Comparison of ENCODE assay signal across 9 cellular contexts in the genomic region with DNA sequence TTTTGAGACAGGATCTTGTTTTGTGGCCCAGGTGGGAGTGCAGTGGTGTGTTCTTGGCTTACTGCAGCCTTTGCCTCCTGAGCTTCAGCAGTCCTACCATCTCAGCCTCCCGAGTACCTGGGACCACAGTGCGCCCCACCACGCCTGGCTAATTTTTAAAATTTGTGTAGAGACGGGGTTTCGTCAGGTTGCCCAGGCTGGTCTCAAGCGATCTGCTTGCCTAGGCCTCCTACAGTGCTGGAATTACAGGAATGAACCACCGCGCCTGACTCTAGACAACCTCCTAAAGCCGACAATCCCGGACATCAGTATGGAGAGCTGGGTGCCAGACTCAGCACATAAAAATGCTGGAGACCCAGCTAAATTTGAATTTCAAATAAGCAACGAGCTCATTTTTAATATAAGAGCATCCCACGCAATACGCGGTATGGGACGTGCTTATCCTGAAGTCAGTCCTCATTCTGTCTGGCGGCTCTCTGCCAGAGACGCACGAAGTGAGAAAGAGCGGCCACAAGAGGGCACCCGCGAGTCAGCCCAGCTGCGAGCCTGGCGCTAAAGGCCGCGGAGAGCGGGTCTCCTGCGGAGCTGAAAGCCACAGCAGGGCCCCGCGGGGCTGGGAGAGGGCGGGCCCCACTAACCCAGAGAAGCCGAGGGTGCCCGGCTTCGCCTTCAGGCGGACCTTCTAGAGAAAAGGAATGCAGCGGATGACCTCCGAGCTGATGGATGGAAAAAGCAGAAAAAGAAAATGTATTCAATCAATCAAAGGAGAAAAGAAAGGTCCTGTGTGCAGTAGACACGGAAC. TPM values are rescaled to one million over a fixed set of nuclear protein-coding genes. Genes with fewer than 3 reads are reported as not detected.
DNase-seq lines count a peak whose midpoint lies in the region; ATAC-seq and TF ChIP-seq lines count a peak whose summit lies in the region.
"Had no signal": no experiment of that assay in that cellular context is flagged by ENCODE, and none has a peak within 500 bp of the region (broad histone marks: within the 10 kb centered on the region; RNA-seq: fewer than 3 reads in every experiment).

No MANE protein-coding gene starts in this region.

- DNase-seq in DMS79 treated with DMSO at 0.1 percent for 48 hours (lab: John Stamatoyannopoulos, UW) (peak; percentile 35), RWPE2 (ENCODE audit: low spot score) (peak; percentile 78), foreskin fibroblast (peak; percentile 71 to 94), omental fat pad (ENCODE audit: low spot score) (peak; percentile 84), testis (peak; percentile 94)
- peak; percentile 73 for DNase-seq in Jurkat, Clone E6-1 (ENCODE audit: low read depth, low spot score)
- DNase-seq in activated T-helper 2 cell treated with anti-CD3 and anti-CD28 coated beads, Interferon-gamma antibody, Interleukin-2, Interleukin-4, amounts not matched to agents 10 μg/mL and 5 μg/mL and 100 μg/mL, durations not matched to agents 14 hours and 24 hours and 36 hours (ENCODE audit: low spot score), result peak; percentile 76

- H3K27me3 ChIP-seq in RWPE2 (ENCODE audit: insufficient read depth, poor library complexity, severe bottlenecking) (peaks cover 64% of the 10 kb centered on the region), testis (no peaks in the 10 kb centered on the region)

- peaks cover 63% of the 10 kb centered on the region for H3K27me3 Mint-ChIP-seq in activated T-helper 2 cell treated with anti-CD3 and anti-CD28 coated beads, Interferon-gamma antibody, Interleukin-2, Interleukin-4, amounts not matched to agents 10 μg/mL and 5 μg/mL and 100 μg/mL, durations not matched to agents 14 hours and 24 hours and 36 hours (ENCODE audit: low read depth)

- no peaks in the 10 kb centered on the region for H3K36me3 Mint-ChIP-seq in activated T-helper 2 cell treated with anti-CD3 and anti-CD28 coated beads, Interferon-gamma antibody, Interleukin-2, Interleukin-4, amounts not matched to agents 10 μg/mL and 5 μg/mL and 100 μg/mL, durations not matched to agents 14 hours and 24 hours and 36 hours (ENCODE audit: low read depth)

- no peaks in the 10 kb centered on the region for H3K36me3 ChIP-seq in RWPE2 (ENCODE audit: low read depth)
- no peaks in the 10 kb centered on the region for H3K36me3 ChIP-seq in testis (ENCODE audit: low read depth, missing control alignments)

- H3K9me3 Mint-ChIP-seq in activated T-helper 2 cell treated with anti-CD3 and anti-CD28 coated beads, Interferon-gamma antibody, Interleukin-2, Interleukin-4, amounts not matched to agents 10 μg/mL and 5 μg/mL and 100 μg/mL, durations not matched to agents 14 hours and 24 hours and 36 hours, result no peaks in the 10 kb centered on the region

- peak overlapping the region; percentile 32 for H3K4me3 ChIP-seq in Jurkat, Clone E6-1 (ENCODE audit: low read length)
- no peak overlapping the region for H3K4me3 ChIP-seq in RWPE2 (ENCODE audit: severe bottlenecking)
- H3K4me3 ChIP-seq in foreskin fibroblast (ENCODE audit: low read depth in 1 of 2, low read length in 2 of 2), result peak overlapping the region; percentile 22 to 30
- no peak overlapping the region for H3K4me3 ChIP-seq in testis

- no peak overlapping the region for H3K27ac Mint-ChIP-seq in activated T-helper 2 cell treated with anti-CD3 and anti-CD28 coated beads, Interferon-gamma antibody, Interleukin-2, Interleukin-4, amounts not matched to agents 10 μg/mL and 5 μg/mL and 100 μg/mL, durations not matched to agents 14 hours and 24 hours and 36 hours

- WGBS in testis, 2 donors, result 3 to 7% methylated on average over 26 to 37 of the region's 37 CpGs

- no peaks in the 10 kb centered on the region for H3K4me1 Mint-ChIP-seq in activated T-helper 2 cell treated with anti-CD3 and anti-CD28 coated beads, Interferon-gamma antibody, Interleukin-2, Interleukin-4, amounts not matched to agents 10 μg/mL and 5 μg/mL and 100 μg/mL, durations not matched to agents 14 hours and 24 hours and 36 hours (ENCODE audit: low read depth)

- no peak overlapping the region for H3K27ac ChIP-seq in RWPE2 (ENCODE audit: poor library complexity, severe bottlenecking)
- H3K27ac ChIP-seq in testis, result no peak overlapping the region
- H3K27ac ChIP-seq: skin epidermis had no signal

- ATAC-seq in GM21576 (IDR thresholded peaks at IDR 0.05; ENCODE audit: unreplicated experiment) (peak; percentile 88), RWPE2 (ENCODE audit: low read depth) (peak; percentile 84), omental fat pad (ENCODE audit: low FRiP score) (peak; percentile 81)

- peak overlapping the region; percentile 60 for H3K4me3 Mint-ChIP-seq in activated T-helper 2 cell treated with anti-CD3 and anti-CD28 coated beads, Interferon-gamma antibody, Interleukin-2, Interleukin-4, amounts not matched to agents 10 μg/mL and 5 μg/mL and 100 μg/mL, durations not matched to agents 14 hours and 24 hours and 36 hours (ENCODE audit: low read depth)

- H3K4me1 ChIP-seq in RWPE2 (ENCODE audit: insufficient read depth, poor library complexity, severe bottlenecking) (no peaks in the 10 kb centered on the region), testis (peaks cover 11% of the 10 kb centered on the region)

- H3K9me3 ChIP-seq in RWPE2 (ENCODE audit: severe bottlenecking) (no peaks in the 10 kb centered on the region), testis (no peaks in the 10 kb centered on the region)

- TF ChIP-seq CTCF in RWPE2 (IDR thresholded peaks at IDR 0.05; ENCODE audit: poor library complexity, severe bottlenecking) (peak; percentile 97), foreskin fibroblast (IDR thresholded peaks at IDR 0.05; ENCODE audit: low read depth, low read length) (peak; percentile 93), omental fat pad (IDR thresholded peaks at IDR 0.05) (peak in 1 of 3 donors; percentile 51), testis (IDR thresholded peaks at IDR 0.05) (peak; percentile 76 to 97 (median 87))

- intact Hi-C loops in activated T-helper 2 cell treated with anti-CD3 and anti-CD28 coated beads, Interferon-gamma antibody, Interleukin-2, Interleukin-4, amounts not matched to agents 10 μg/mL and 5 μg/mL and 100 μg/mL, durations not matched to agents 14 hours and 24 hours and 36 hours (cut with micrococcal nuclease), result loop anchor here (5.0 kb wide), 2 partner anchors 63 to 193 kb away; partner anchors contain the start of gene MTG1
- intact Hi-C loops in testis (cut with DNase I; ENCODE audit: low total_unique reads), result no loop called here

- no peak for TF ChIP-seq POLR2A in testis (IDR thresholded peaks at IDR 0.05)

RNA-seq across cellular contexts. Expression of gene CALY, which starts 7.1 kb away (rescaled TPM):
- 1.6 TPM for polyA plus RNA-seq in Jurkat, Clone E6-1 (2012; ENCODE audit: insufficient read depth, insufficient read length)
- not detected in 2 replicates for total RNA-seq in activated T-helper 2 cell treated with anti-CD3 and anti-CD28 coated beads, Interferon-gamma antibody, Interleukin-2, Interleukin-4, amounts not matched to agents 10 μg/mL and 5 μg/mL and 100 μg/mL, durations not matched to agents 14 hours and 24 hours and 36 hours
- not detected for total RNA-seq in omental fat pad
- total RNA-seq in testis, result 10 to 100 TPM; 19.2 to 35.5 TPM
- polyA plus RNA-seq in testis (ENCODE audit: insufficient read depth, low read depth, low replicate concordance), result 4.9 TPM

RNA-seq across cellular contexts. Expression of gene PRAP1, which starts 17.6 kb away (rescaled TPM):
- not detected for polyA plus RNA-seq in Jurkat, Clone E6-1 (2012; ENCODE audit: insufficient read depth, insufficient read length)
- not detected in 2 replicates for total RNA-seq in activated T-helper 2 cell treated with anti-CD3 and anti-CD28 coated beads, Interferon-gamma antibody, Interleukin-2, Interleukin-4, amounts not matched to agents 10 μg/mL and 5 μg/mL and 100 μg/mL, durations not matched to agents 14 hours and 24 hours and 36 hours
- total RNA-seq in omental fat pad, result 1 to 10 TPM in 1 of 4 donors, not detected in 3; 3.3 TPM
- 10 to 100 TPM; 10.1 to 24.6 TPM for total RNA-seq in testis
- 11.3 TPM for polyA plus RNA-seq in testis (ENCODE audit: insufficient read depth, low read depth, low replicate concordance)

RNA-seq across cellular contexts. Expression of gene ZNF511, which starts 20.9 kb away (rescaled TPM):
- polyA plus RNA-seq in Jurkat, Clone E6-1 (2012; ENCODE audit: insufficient read depth, insufficient read length), result 74.0 TPM
- 88.4 and 89.7 TPM in 2 replicates for total RNA-seq in activated T-helper 2 cell treated with anti-CD3 and anti-CD28 coated beads, Interferon-gamma antibody, Interleukin-2, Interleukin-4, amounts not matched to agents 10 μg/mL and 5 μg/mL and 100 μg/mL, durations not matched to agents 14 hours and 24 hours and 36 hours
- 10 to 100 TPM; 19.3 to 40.2 (median 23.3) TPM for total RNA-seq in omental fat pad
- 10 to 100 TPM; 46.5 to 50.5 TPM for total RNA-seq in testis
- polyA plus RNA-seq in testis (ENCODE audit: insufficient read depth, low read depth, low replicate concordance), result 39.6 TPM

RNA-seq across cellular contexts. Expression of gene TUBGCP2, which starts 20.9 kb away (rescaled TPM):
- 61.1 TPM for polyA plus RNA-seq in Jurkat, Clone E6-1 (2012; ENCODE audit: insufficient read depth, insufficient read length)
- 60.4 and 64.7 TPM in 2 replicates for total RNA-seq in activated T-helper 2 cell treated with anti-CD3 and anti-CD28 coated beads, Interferon-gamma antibody, Interleukin-2, Interleukin-4, amounts not matched to agents 10 μg/mL and 5 μg/mL and 100 μg/mL, durations not matched to agents 14 hours and 24 hours and 36 hours
- 10 to 100 TPM; 29.0 to 44.5 (median 36.3) TPM for total RNA-seq in omental fat pad
- 100 to 1,000 TPM in 1 of 2 donors, 10 to 100 TPM in 1; 84.3 to 101 TPM for total RNA-seq in testis
- polyA plus RNA-seq in testis (ENCODE audit: insufficient read depth, low read depth, low replicate concordance), result 76.0 TPM

RNA-seq across cellular contexts. Expression of gene FUOM, which starts 28.2 kb away (rescaled TPM):
- polyA plus RNA-seq in Jurkat, Clone E6-1 (2012; ENCODE audit: insufficient read depth, insufficient read length), result 23.8 TPM
- 44.0 and 45.7 TPM in 2 replicates for total RNA-seq in activated T-helper 2 cell treated with anti-CD3 and anti-CD28 coated beads, Interferon-gamma antibody, Interleukin-2, Interleukin-4, amounts not matched to agents 10 μg/mL and 5 μg/mL and 100 μg/mL, durations not matched to agents 14 hours and 24 hours and 36 hours
- 10 to 100 TPM; 20.6 to 34.3 (median 24.1) TPM for total RNA-seq in omental fat pad
- total RNA-seq in testis, result 10 to 100 TPM in 1 of 2 donors, 1 to 10 TPM in 1; 9.5 to 12.8 TPM
- 13.6 TPM for polyA plus RNA-seq in testis (ENCODE audit: insufficient read depth, low read depth, low replicate concordance)

Comparison
In these comparisons a context has a peak if more than half of its experiments do, and no peak if none do; other contexts are left out.
1. DNase-seq: peak in every context shown above with its lines; median percentile 94 in testis; 84 in omental fat pad; 82 in foreskin fibroblast; 78 in RWPE2; 76 in activated T-helper 2 cell treated with anti-CD3 and anti-CD28 coated beads, Interferon-gamma antibody, Interleukin-2, Interleukin-4, amounts not matched to agents 10 μg/mL and 5 μg/mL and 100 μg/mL, durations not matched to agents 14 hours and 24 hours and 36 hours; 73 in Jurkat, Clone E6-1; 35 in DMS79 treated with DMSO at 0.1 percent for 48 hours.
2. H3K4me3 ChIP-seq: peak in Jurkat, Clone E6-1 (single experiment) and foreskin fibroblast (2 of 2); none in RWPE2 (single experiment) and testis (0 of 2).
3. RNA of gene CALY, which starts 7.1 kb away (total RNA-seq): 19.2 to 35.5 TPM in testis; not detected in omental fat pad and not detected in activated T-helper 2 cell treated with anti-CD3 and anti-CD28 coated beads, Interferon-gamma antibody, Interleukin-2, Interleukin-4, amounts not matched to agents 10 μg/mL and 5 μg/mL and 100 μg/mL, durations not matched to agents 14 hours and 24 hours and 36 hours; every median in the first group is over 10 times any median in the second.
4. Peak in every context shown above with its lines, with median percentiles within 50 percentile points of each other: ATAC-seq.